24 cellular contexts compared by ENCODE assay signal in genomic region chr7:151813445-151813844, GRCh38.
A peak's percentile ranks its signal among the peaks of the same experiment; 100 is the strongest.
DNase-seq lines count a peak whose midpoint lies in the region; ATAC-seq, FAIRE-seq and TF ChIP-seq lines count a peak whose summit lies in the region.
"Had no signal": no experiment of that assay in that cellular context is flagged by ENCODE, and none has a peak within 500 bp of the region (broad histone marks: within the 10 kb centered on the region; RNA-seq: fewer than 3 reads in every experiment).

No MANE protein-coding gene starts in this region.

- no peak for TF ChIP-seq RAD21 in H1 (IDR thresholded peaks at IDR 0.05 in 1 of 2, conservative IDR thresholded peaks at IDR 0.05 in 1 of 2; ENCODE audit: low read depth in 2 of 2, low read length in 2 of 2)

- H3K56ac ChIP-seq in H1 (replicated peaks; ENCODE audit: insufficient read length, low read depth, low read length): no peak overlapping the region

- H3K23ac ChIP-seq in H1 (ENCODE audit: insufficient read length): no peak overlapping the region

- no peak for FAIRE-seq in H1 (lab: Jason Lieb, UNC)
- FAIRE-seq: small intestine had no signal

- ATAC-seq in HG03095 (IDR thresholded peaks at IDR 0.05; ENCODE audit: unreplicated experiment) (no peak), GM18517 (IDR thresholded peaks at IDR 0.05; ENCODE audit: unreplicated experiment) (no peak), GM18870 (IDR thresholded peaks at IDR 0.05; ENCODE audit: unreplicated experiment) (no peak)
- ATAC-seq: activated CD8-positive, alpha-beta T cell treated with anti-CD3 and anti-CD28 coated beads, Interleukin-2, amount 10 ng/mL, durations not matched to agents 7 days and 5 days; foreskin keratinocyte; heart right ventricle; naive thymus-derived CD4-positive, alpha-beta T cell had no signal

- TF ChIP-seq POLR2A in H1 (IDR thresholded peaks at IDR 0.05; ENCODE audit: control extremely low read depth in 1 of 2, low read depth in 2 of 2, low read length in 2 of 2): no peak

- H3K36me3 ChIP-seq in H1 (ENCODE audit: control insufficient read depth in 2 of 4, insufficient read depth in 4 of 4, low read length in 3 of 4): no peaks in the 10 kb centered on the region
- H3K36me3 ChIP-seq: BLaER1, esophagus muscularis mucosa, heart right ventricle, stomach, tibial nerve had no signal

- 0 out of 2 replicates have a peak overlapping the region, but pooled peaks have one; percentile 27 for H2BK12ac ChIP-seq in H1 (ENCODE audit: low read depth, low read length)

- no peak overlapping the region for H4K8ac ChIP-seq in H1 (ENCODE audit: extremely low read depth, insufficient read depth, low read length)

- DNase-seq in HEK293T (ENCODE audit: extremely low spot score) (no peak), H1 (ENCODE audit: low read depth in 1 of 2, low spot score in 2 of 2) (no peak), posterior vena cava (ENCODE audit: low spot score) (peak; percentile 31)
- DNase-seq: activated CD8-positive, alpha-beta T cell treated with anti-CD3 and anti-CD28 coated beads, Interleukin-2, amount 10 ng/mL, durations not matched to agents 7 days and 5 days; activated effector memory CD4-positive, alpha-beta T cell treated with anti-CD3 and anti-CD28 coated beads, Interleukin-2, amount 50 U/mL, for 16 hours; activated naive CD8-positive, alpha-beta T cell treated with anti-CD3 and anti-CD28 coated beads, Interleukin-2, amount 10 ng/mL, durations not matched to agents 7 days and 5 days; COR-L47; endodermal cell; foreskin keratinocyte; HCEC 1CT; heart right ventricle; immature natural killer cell; naive thymus-derived CD4-positive, alpha-beta T cell; NCI-H1694; small intestine; stomach had no signal

- intact Hi-C loops in posterior vena cava (cut with DNase I): no loop called here

- peak overlapping the region in 1 of 4 experiments; percentile 48; a peak in 1 of 8 replicates for H3K4me3 ChIP-seq in H1 (ENCODE audit: extremely low read depth in 1 of 4, insufficient read depth in 2 of 4, low read depth in 3 of 4, low read length in 4 of 4)
- H3K4me3 ChIP-seq: BLaER1, esophagus muscularis mucosa, heart right ventricle, stomach, tibial nerve had no signal

- no peak overlapping the region for H2AK5ac ChIP-seq in H1 (ENCODE audit: low read depth, low read length)

- H4K91ac ChIP-seq in H1 (replicated peaks; ENCODE audit: insufficient read length, low read length): peak overlapping the region; percentile 15

- H3K27ac ChIP-seq in angular gyrus (ENCODE audit: low read depth, low read length) (peak overlapping the region; percentile 85), H1 (ENCODE audit: low read depth, low read length) (no peak overlapping the region)
- H3K27ac ChIP-seq: BLaER1, esophagus muscularis mucosa, foreskin keratinocyte, heart right ventricle, HL-60, stomach, tibial nerve had no signal

- 63% methylated on average over 8 of the region's 10 CpGs; no CpG with 5 or more reads in 1 of the 2 experiments for WGBS in H1 (ENCODE audit: extremely low coverage in 1 of 2, insufficient coverage in 1 of 2, insufficient read length in 1 of 2, insufficient replicate concordance in 2 of 2, low coverage in 1 of 2, low lambda C conversion rate in 2 of 2, missing lambda C conversion rate in 1 of 2), 2 experiments

- H3K23me2 ChIP-seq in H1 (ENCODE audit: low read depth, low read length): peaks cover 2% of the 10 kb centered on the region; the same call in 1 of the 2 replicates

- no peak overlapping the region for H3K9ac ChIP-seq in H1 (replicated peaks in 1 of 4; ENCODE audit: extremely low read depth in 1 of 4, low read depth in 3 of 4, low read length in 3 of 4)
- H3K9ac ChIP-seq: BLaER1 had no signal

- H3K18ac ChIP-seq in H1 (ENCODE audit: extremely low read depth, low read length): no peak overlapping the region; the same call in 1 of the 2 replicates

- H2BK120ac ChIP-seq in H1 (replicated peaks; ENCODE audit: low read depth, low read length): no peak overlapping the region

- no peak overlapping the region for H2BK5ac ChIP-seq in H1 (ENCODE audit: low read depth, low read length)

- H4K5ac ChIP-seq in H1 (ENCODE audit: insufficient read length, low read depth, low read length): no peak overlapping the region

- no peak overlapping the region for H3K14ac ChIP-seq in H1 (ENCODE audit: insufficient read length)

- H3K4me1 ChIP-seq in H1 (replicated peaks in 1 of 4; ENCODE audit: control insufficient read depth in 3 of 4, insufficient read depth in 4 of 4, low read length in 3 of 4): peaks cover 17 to 30% (median 19%) of the 10 kb centered on the region in 4 experiments
- H3K4me1 ChIP-seq: esophagus muscularis mucosa, foreskin keratinocyte, tibial nerve had no signal

- H3K79me1 ChIP-seq in H1 (ENCODE audit: low read depth, low read length): no peaks in the 10 kb centered on the region

- TF ChIP-seq CTCF in H1 (IDR thresholded peaks at IDR 0.05; ENCODE audit: control extremely low read depth in 1 of 3, insufficient read depth in 1 of 3, low read depth in 1 of 3, low read length in 3 of 3): no peak

- H2BK15ac ChIP-seq in H1 (ENCODE audit: low read length): 0 out of 2 replicates have a peak overlapping the region, but pooled peaks have one; percentile 46

- H3K4me2 ChIP-seq in H1 (ENCODE audit: insufficient read depth in 1 of 2, low read depth in 2 of 2, low read length in 2 of 2): peak overlapping the region; percentile 71 to 75
- H3K4me2 ChIP-seq: BLaER1 had no signal

- H2AFZ ChIP-seq in H1 (ENCODE audit: low read length): no peak overlapping the region

- H3K27me3 ChIP-seq in H1 (replicated peaks in 1 of 4; ENCODE audit: control insufficient read depth in 3 of 4, extremely low read depth in 1 of 4, insufficient read depth in 3 of 4, low read length in 3 of 4): peaks cover 0 to 23% (median 0%) of the 10 kb centered on the region in 4 experiments; a peak in 3 of 7 replicates
- H3K27me3 ChIP-seq: BLaER1, esophagus muscularis mucosa, heart right ventricle, stomach, tibial nerve had no signal

- H4K20me1 ChIP-seq in H1 (replicated peaks in 1 of 2; ENCODE audit: control insufficient read depth in 1 of 2, insufficient read depth in 2 of 2, low read length in 2 of 2): no peaks in the 10 kb centered on the region

- H2BK20ac ChIP-seq in H1 (ENCODE audit: low read length): no peak overlapping the region; the same call in 1 of the 2 replicates

- CTCF ChIA-PET in HEK293T (lab: Yijun Ruan, JAX) (interaction anchor here (0.6 to 1.3 kb wide), 2 partner anchors 15 to 27 kb away, joined by 3 read pairs; no protein-coding TSS in a partner anchor), H1 (lab: Charles Lee; ENCODE audit: partially characterized antibody) (interaction anchor here (0.6 to 1.7 kb wide), 9 partner anchors 8 to 584 kb away, joined by 3 to 7 read pairs (median 4); no protein-coding TSS in a partner anchor)

- no peaks in the 10 kb centered on the region for H3K79me2 ChIP-seq in H1 (ENCODE audit: control insufficient read depth in 1 of 2, insufficient read depth in 2 of 2, low read length in 2 of 2)

- TF ChIP-seq EP300 in H1 (IDR thresholded peaks at IDR 0.05; ENCODE audit: borderline replicate concordance in 1 of 2, low read depth in 2 of 2, low read length in 2 of 2): no peak

- H3K4ac ChIP-seq in H1 (replicated peaks; ENCODE audit: insufficient read length, low read depth, low read length): no peak overlapping the region

- POLR2A ChIA-PET in HEK293T (lab: Yijun Ruan, JAX) (no interaction called here), H1 (lab: Charles Lee; ENCODE audit: partially characterized antibody) (no interaction called here)

- H3K9me3 ChIP-seq in H1 (ENCODE audit: insufficient read depth in 2 of 2, low read depth in 1 of 2, low read length in 1 of 2): no peaks in the 10 kb centered on the region
- H3K9me3 ChIP-seq: BLaER1, esophagus muscularis mucosa, heart right ventricle, stomach, tibial nerve had no signal

TF ChIP-seq in HEK293T, 16 proteins besides CTCF, POLR2A, EP300 and RAD21:
- TF ChIP-seq SUZ12 (IDR thresholded peaks at IDR 0.05): no peak
- TF ChIP-seq, protein P1, sequence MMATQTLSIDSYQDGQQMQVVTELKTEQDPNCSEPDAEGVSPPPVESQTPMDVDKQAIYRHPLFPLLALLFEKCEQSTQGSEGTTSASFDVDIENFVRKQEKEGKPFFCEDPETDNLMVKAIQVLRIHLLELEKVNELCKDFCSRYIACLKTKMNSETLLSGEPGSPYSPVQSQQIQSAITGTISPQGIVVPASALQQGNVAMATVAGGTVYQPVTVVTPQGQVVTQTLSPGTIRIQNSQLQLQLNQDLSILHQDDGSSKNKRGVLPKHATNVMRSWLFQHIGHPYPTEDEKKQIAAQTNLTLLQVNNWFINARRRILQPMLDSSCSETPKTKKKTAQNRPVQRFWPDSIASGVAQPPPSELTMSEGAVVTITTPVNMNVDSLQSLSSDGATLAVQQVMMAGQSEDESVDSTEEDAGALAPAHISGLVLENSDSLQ (IDR thresholded peaks at IDR 0.05): 0 out of 2 replicates have a peak, but pooled peaks have one; percentile 39

TF ChIP-seq in H1, 55 proteins besides CTCF, POLR2A, EP300 and RAD21:
- TF ChIP-seq SIN3A (conservative IDR thresholded peaks at IDR 0.05 in 1 of 2, IDR thresholded peaks at IDR 0.05 in 1 of 2; ENCODE audit: low read depth in 1 of 2, low read length in 2 of 2) (no peak), NANOG (IDR thresholded peaks at IDR 0.05; ENCODE audit: insufficient read depth, low read depth, low read length, poor library complexity, severe bottlenecking) (no peak), YY1 (IDR thresholded peaks at IDR 0.05; ENCODE audit: low read depth, low read length) (no peak), PHF8 (conservative IDR thresholded peaks at IDR 0.05; ENCODE audit: low read depth, low read length) (no peak), MAX (IDR thresholded peaks at IDR 0.05) (no peak), TAF7 (optimal IDR thresholded peaks at IDR 0.05; ENCODE audit: borderline replicate concordance, low read depth, low read length) (no peak), CHD2 (IDR thresholded peaks at IDR 0.05; ENCODE audit: low read length) (no peak)
- TF ChIP-seq, protein P2, sequence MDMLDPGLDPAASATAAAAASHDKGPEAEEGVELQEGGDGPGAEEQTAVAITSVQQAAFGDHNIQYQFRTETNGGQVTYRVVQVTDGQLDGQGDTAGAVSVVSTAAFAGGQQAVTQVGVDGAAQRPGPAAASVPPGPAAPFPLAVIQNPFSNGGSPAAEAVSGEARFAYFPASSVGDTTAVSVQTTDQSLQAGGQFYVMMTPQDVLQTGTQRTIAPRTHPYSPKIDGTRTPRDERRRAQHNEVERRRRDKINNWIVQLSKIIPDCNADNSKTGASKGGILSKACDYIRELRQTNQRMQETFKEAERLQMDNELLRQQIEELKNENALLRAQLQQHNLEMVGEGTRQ (IDR thresholded peaks at IDR 0.05; ENCODE audit: low read length): no peak
- TF ChIP-seq, protein P3, sequence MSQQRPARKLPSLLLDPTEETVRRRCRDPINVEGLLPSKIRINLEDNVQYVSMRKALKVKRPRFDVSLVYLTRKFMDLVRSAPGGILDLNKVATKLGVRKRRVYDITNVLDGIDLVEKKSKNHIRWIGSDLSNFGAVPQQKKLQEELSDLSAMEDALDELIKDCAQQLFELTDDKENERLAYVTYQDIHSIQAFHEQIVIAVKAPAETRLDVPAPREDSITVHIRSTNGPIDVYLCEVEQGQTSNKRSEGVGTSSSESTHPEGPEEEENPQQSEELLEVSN (IDR thresholded peaks at IDR 0.05): no peak
